In genomic region chrX:49043220-49043986, GRCh38 we compare ENCODE assay signal across 8 cellular contexts. TPM values are rescaled to one million over a fixed set of nuclear protein-coding genes. Genes with fewer than 3 reads are reported as not detected.
DNase-seq lines count a peak whose midpoint lies in the region; ATAC-seq, FAIRE-seq and TF ChIP-seq lines count a peak whose summit lies in the region.

TFE3 (minus strand) TSS chrX:49043357; CDS start chrX:49043226, 131 bp downstream.

- FAIRE-seq in pancreas (lab: Jason Lieb, UNC): peak; percentile 99

- peak within 1 kb of the TSS; percentile 89 for H3K4me3 Mint-ChIP-seq in activated naive CD8-positive, alpha-beta T cell treated with anti-CD3 and anti-CD28 coated beads, Interleukin-2, amount 50 U/mL, for 24 hours

- no peaks in the 10 kb centered on the region for H3K9me3 Mint-ChIP-seq in activated naive CD8-positive, alpha-beta T cell treated with anti-CD3 and anti-CD28 coated beads, Interleukin-2, amount 50 U/mL, for 24 hours

- DNase-seq in NCI-H1417 treated with DMSO at 0.1 percent for 48 hours (lab: John Stamatoyannopoulos, UW) (peak; percentile 90), SW480 (ENCODE audit: low spot score) (peak; percentile 98), Right ventricle myocardium inferior (ENCODE audit: missing footprints) (peak; percentile 99), pancreas (peak; percentile 94 to 99 (median 98)), tibial artery (peak; percentile 99)
- peak; percentile 92 for DNase-seq in activated naive CD8-positive, alpha-beta T cell treated with anti-CD3 and anti-CD28 coated beads, Interleukin-2, amount 50 U/mL, for 24 hours

- TF ChIP-seq CTCF in GM12873 (IDR thresholded peaks at IDR 0.05; ENCODE audit: insufficient read depth, low read depth, low read length, missing control alignments) (peak; percentile 53), pancreas (IDR thresholded peaks at IDR 0.05) (peak; percentile 15 to 46 (median 28)), tibial artery (IDR thresholded peaks at IDR 0.05) (peak; percentile 51 to 61)

- H3K27me3 ChIP-seq in pancreas (no peaks in the 10 kb centered on the region), tibial artery (no peaks in the 10 kb centered on the region)

- H3K4me1 Mint-ChIP-seq in activated naive CD8-positive, alpha-beta T cell treated with anti-CD3 and anti-CD28 coated beads, Interleukin-2, amount 50 U/mL, for 24 hours: peaks cover 32% of the 10 kb centered on the region

- intact Hi-C loops in Right ventricle myocardium inferior (cut with DNase I): loop anchor here (5.0 kb wide), 2 partner anchors 41 to 86 kb away; partner anchors contain the start of genes GRIPAP1 and OTUD5
- intact Hi-C loops in pancreas (cut with DNase I): no loop called here
- intact Hi-C loops in tibial artery (cut with DNase I; ENCODE audit: low total_unique reads): no loop called here

- WGBS in pancreas, 2 donors: 0 to 27% methylated on average over 59 to 63 of the region's 67 CpGs

- H3K4me3 ChIP-seq in pancreas (peak within 1 kb of the TSS; percentile 37 to 63 (median 49)), tibial artery (peak within 1 kb of the TSS; percentile 65 to 88)

- H3K36me3 Mint-ChIP-seq in activated naive CD8-positive, alpha-beta T cell treated with anti-CD3 and anti-CD28 coated beads, Interleukin-2, amount 50 U/mL, for 24 hours (ENCODE audit: low read depth): peaks cover 6% of the 10 kb centered on the region

- H3K27ac ChIP-seq in pancreas: peak within 1 kb of the TSS; percentile 65 to 93 (median 86)
- peak within 1 kb of the TSS; percentile 88 to 96 for H3K27ac ChIP-seq in tibial artery

- peaks cover 0 to 4% (median 0%) of the 10 kb centered on the region in 3 donors for H3K4me1 ChIP-seq in pancreas
- H3K4me1 ChIP-seq in tibial artery: peaks cover 0 to 27% (median 10%) of the 10 kb centered on the region in 4 donors

- H3K36me3 ChIP-seq in pancreas (peaks cover 0 to 6% (median 0%) of the 10 kb centered on the region in 3 donors), tibial artery (peaks cover 8 to 13% (median 10%) of the 10 kb centered on the region in 3 donors)

- H3K27me3 Mint-ChIP-seq in activated naive CD8-positive, alpha-beta T cell treated with anti-CD3 and anti-CD28 coated beads, Interleukin-2, amount 50 U/mL, for 24 hours: no peaks in the 10 kb centered on the region

- H3K9me3 ChIP-seq in pancreas (no peaks in the 10 kb centered on the region), tibial artery (peaks cover 0 to 10% (median 0%) of the 10 kb centered on the region in 3 donors)

- ATAC-seq in HG02798 (IDR thresholded peaks at IDR 0.05; ENCODE audit: poor library complexity, unreplicated experiment) (peak; percentile 97), Right ventricle myocardium inferior (peak; percentile 94), pancreas (peak; percentile 86 to 92 (median 88))
- peak; percentile 92 for ATAC-seq in activated naive CD8-positive, alpha-beta T cell treated with anti-CD3 and anti-CD28 coated beads, Interleukin-2, amount 50 U/mL, for 24 hours

- peak within 1 kb of the TSS; percentile 91 for H3K27ac Mint-ChIP-seq in activated naive CD8-positive, alpha-beta T cell treated with anti-CD3 and anti-CD28 coated beads, Interleukin-2, amount 50 U/mL, for 24 hours

RNA-seq across cellular contexts. Expression of gene TFE3, which starts in this region (rescaled TPM):
- total RNA-seq in Right ventricle myocardium inferior (24.8 TPM), pancreas (10 to 100 TPM in 3 of 6 donors, 1 to 10 TPM in 3; 8.5 to 18.8 (median 11.0) TPM)
- polyA plus RNA-seq in pancreas: 10 to 100 TPM; 20.1 to 20.6 TPM

Comparison
In these comparisons a context has a peak if more than half of its experiments do, and no peak if none do; other contexts are left out.
1. Peak in every context shown above with its lines: DNase-seq, ATAC-seq, H3K4me3 ChIP-seq and H3K27ac ChIP-seq.